Comparison of ENCODE assay signal across 1 cellular context in genomic region chr7:149714081-149714909, GRCh38.
TF ChIP-seq lines count a peak whose summit lies in the region.

No MANE protein-coding gene starts in this region.

TF ChIP-seq in K562, 482 proteins besides CTCF, POLR2A, EP300 and RAD21 (continued from another document and continues in another):
- TF ChIP-seq CEBPZ (IDR thresholded peaks at IDR 0.05; ENCODE audit: borderline replicate concordance, low read depth, low read length) (no peak), NFE2 (IDR thresholded peaks at IDR 0.05; ENCODE audit: low read depth) (no peak), CC2D1A (IDR thresholded peaks at IDR 0.05) (no peak), ZC3H11A (IDR thresholded peaks at IDR 0.05; ENCODE audit: low read depth, low read length) (no peak), ZNF668 (CRISPR knock-in tag; IDR thresholded peaks at IDR 0.05) (no peak), CBX3 (IDR thresholded peaks at IDR 0.05; ENCODE audit: borderline replicate concordance in 1 of 2, low read length in 2 of 2) (peak in 1 of 2 experiments; percentile 64; a peak in 1 of 3 replicates), ZBTB1 (CRISPR knock-in tag; IDR thresholded peaks at IDR 0.05; ENCODE audit: borderline replicate concordance, low read depth) (no peak), SIN3A (IDR thresholded peaks at IDR 0.05; ENCODE audit: borderline replicate concordance in 2 of 2, control insufficient read depth in 1 of 2, low read depth in 2 of 2, low read length in 2 of 2) (no peak; a peak in 1 of 4 replicates), MTA3 (IDR thresholded peaks at IDR 0.05; ENCODE audit: borderline replicate concordance) (no peak; the same call in 1 of the 2 replicates), ZNF263 (CRISPR knock-in tag; IDR thresholded peaks at IDR 0.05; ENCODE audit: borderline replicate concordance) (no peak), CREB3L1 (IDR thresholded peaks at IDR 0.05; ENCODE audit: borderline replicate concordance, low read depth) (no peak), ZNF644 (tag; IDR thresholded peaks at IDR 0.05; ENCODE audit: low read depth) (no peak), RBM39 (optimal IDR thresholded peaks at IDR 0.05; ENCODE audit: low read depth, low read length) (no peak), ZNF696 (CRISPR knock-in tag; conservative IDR thresholded peaks at IDR 0.05) (no peak), ZNF23 (CRISPR knock-in tag; IDR thresholded peaks at IDR 0.05) (no peak), CHD2 (IDR thresholded peaks at IDR 0.05; ENCODE audit: low read depth, low read length) (no peak; the same call in 1 of the 2 replicates), ZNF518B (CRISPR knock-in tag; IDR thresholded peaks at IDR 0.05) (no peak), SMAD1 (IDR thresholded peaks at IDR 0.05; ENCODE audit: low read depth, low read length, partially characterized antibody) (no peak), GTF2F1 (IDR thresholded peaks at IDR 0.05; ENCODE audit: low read depth, low read length) (no peak), SIRT6 (IDR thresholded peaks at IDR 0.05; ENCODE audit: low read depth, low read length) (no peak), FOXM1 (IDR thresholded peaks at IDR 0.05; ENCODE audit: low read depth) (no peak), FOXM1 (CRISPR knock-in tag; IDR thresholded peaks at IDR 0.05; ENCODE audit: low read depth) (no peak; the same call in 1 of the 2 replicates), ZC3H4 (CRISPR knock-in tag; IDR thresholded peaks at IDR 0.05; ENCODE audit: borderline replicate concordance) (no peak), NRF1 (conservative IDR thresholded peaks at IDR 0.05 in 1 of 2, IDR thresholded peaks at IDR 0.05 in 1 of 2) (peak in 1 of 2 experiments; percentile 67), NR4A1 (CRISPR knock-in tag; IDR thresholded peaks at IDR 0.05) (no peak), NR4A1 (tag; IDR thresholded peaks at IDR 0.05) (no peak), SETDB1 (IDR thresholded peaks at IDR 0.05; ENCODE audit: low read length) (no peak), ZNF277 (CRISPR knock-in tag; IDR thresholded peaks at IDR 0.05; ENCODE audit: borderline replicate concordance) (no peak)
- TF ChIP-seq, protein P1, sequence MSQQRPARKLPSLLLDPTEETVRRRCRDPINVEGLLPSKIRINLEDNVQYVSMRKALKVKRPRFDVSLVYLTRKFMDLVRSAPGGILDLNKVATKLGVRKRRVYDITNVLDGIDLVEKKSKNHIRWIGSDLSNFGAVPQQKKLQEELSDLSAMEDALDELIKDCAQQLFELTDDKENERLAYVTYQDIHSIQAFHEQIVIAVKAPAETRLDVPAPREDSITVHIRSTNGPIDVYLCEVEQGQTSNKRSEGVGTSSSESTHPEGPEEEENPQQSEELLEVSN (IDR thresholded peaks at IDR 0.05; ENCODE audit: borderline replicate concordance in 1 of 2, extremely low read depth in 1 of 2, insufficient read depth in 1 of 2, insufficient read length in 1 of 2, low read depth in 1 of 2, low read length in 1 of 2, poor library complexity in 1 of 2, severe bottlenecking in 1 of 2): peak; percentile 39 to 85
- TF ChIP-seq, protein P2, sequence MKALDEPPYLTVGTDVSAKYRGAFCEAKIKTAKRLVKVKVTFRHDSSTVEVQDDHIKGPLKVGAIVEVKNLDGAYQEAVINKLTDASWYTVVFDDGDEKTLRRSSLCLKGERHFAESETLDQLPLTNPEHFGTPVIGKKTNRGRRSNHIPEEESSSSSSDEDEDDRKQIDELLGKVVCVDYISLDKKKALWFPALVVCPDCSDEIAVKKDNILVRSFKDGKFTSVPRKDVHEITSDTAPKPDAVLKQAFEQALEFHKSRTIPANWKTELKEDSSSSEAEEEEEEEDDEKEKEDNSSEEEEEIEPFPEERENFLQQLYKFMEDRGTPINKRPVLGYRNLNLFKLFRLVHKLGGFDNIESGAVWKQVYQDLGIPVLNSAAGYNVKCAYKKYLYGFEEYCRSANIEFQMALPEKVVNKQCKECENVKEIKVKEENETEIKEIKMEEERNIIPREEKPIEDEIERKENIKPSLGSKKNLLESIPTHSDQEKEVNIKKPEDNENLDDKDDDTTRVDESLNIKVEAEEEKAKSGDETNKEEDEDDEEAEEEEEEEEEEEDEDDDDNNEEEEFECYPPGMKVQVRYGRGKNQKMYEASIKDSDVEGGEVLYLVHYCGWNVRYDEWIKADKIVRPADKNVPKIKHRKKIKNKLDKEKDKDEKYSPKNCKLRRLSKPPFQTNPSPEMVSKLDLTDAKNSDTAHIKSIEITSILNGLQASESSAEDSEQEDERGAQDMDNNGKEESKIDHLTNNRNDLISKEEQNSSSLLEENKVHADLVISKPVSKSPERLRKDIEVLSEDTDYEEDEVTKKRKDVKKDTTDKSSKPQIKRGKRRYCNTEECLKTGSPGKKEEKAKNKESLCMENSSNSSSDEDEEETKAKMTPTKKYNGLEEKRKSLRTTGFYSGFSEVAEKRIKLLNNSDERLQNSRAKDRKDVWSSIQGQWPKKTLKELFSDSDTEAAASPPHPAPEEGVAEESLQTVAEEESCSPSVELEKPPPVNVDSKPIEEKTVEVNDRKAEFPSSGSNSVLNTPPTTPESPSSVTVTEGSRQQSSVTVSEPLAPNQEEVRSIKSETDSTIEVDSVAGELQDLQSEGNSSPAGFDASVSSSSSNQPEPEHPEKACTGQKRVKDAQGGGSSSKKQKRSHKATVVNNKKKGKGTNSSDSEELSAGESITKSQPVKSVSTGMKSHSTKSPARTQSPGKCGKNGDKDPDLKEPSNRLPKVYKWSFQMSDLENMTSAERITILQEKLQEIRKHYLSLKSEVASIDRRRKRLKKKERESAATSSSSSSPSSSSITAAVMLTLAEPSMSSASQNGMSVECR (CRISPR knock-in tag; IDR thresholded peaks at IDR 0.05): peak; percentile 30; the same call in 1 of the 2 replicates
- TF ChIP-seq, protein P3, sequence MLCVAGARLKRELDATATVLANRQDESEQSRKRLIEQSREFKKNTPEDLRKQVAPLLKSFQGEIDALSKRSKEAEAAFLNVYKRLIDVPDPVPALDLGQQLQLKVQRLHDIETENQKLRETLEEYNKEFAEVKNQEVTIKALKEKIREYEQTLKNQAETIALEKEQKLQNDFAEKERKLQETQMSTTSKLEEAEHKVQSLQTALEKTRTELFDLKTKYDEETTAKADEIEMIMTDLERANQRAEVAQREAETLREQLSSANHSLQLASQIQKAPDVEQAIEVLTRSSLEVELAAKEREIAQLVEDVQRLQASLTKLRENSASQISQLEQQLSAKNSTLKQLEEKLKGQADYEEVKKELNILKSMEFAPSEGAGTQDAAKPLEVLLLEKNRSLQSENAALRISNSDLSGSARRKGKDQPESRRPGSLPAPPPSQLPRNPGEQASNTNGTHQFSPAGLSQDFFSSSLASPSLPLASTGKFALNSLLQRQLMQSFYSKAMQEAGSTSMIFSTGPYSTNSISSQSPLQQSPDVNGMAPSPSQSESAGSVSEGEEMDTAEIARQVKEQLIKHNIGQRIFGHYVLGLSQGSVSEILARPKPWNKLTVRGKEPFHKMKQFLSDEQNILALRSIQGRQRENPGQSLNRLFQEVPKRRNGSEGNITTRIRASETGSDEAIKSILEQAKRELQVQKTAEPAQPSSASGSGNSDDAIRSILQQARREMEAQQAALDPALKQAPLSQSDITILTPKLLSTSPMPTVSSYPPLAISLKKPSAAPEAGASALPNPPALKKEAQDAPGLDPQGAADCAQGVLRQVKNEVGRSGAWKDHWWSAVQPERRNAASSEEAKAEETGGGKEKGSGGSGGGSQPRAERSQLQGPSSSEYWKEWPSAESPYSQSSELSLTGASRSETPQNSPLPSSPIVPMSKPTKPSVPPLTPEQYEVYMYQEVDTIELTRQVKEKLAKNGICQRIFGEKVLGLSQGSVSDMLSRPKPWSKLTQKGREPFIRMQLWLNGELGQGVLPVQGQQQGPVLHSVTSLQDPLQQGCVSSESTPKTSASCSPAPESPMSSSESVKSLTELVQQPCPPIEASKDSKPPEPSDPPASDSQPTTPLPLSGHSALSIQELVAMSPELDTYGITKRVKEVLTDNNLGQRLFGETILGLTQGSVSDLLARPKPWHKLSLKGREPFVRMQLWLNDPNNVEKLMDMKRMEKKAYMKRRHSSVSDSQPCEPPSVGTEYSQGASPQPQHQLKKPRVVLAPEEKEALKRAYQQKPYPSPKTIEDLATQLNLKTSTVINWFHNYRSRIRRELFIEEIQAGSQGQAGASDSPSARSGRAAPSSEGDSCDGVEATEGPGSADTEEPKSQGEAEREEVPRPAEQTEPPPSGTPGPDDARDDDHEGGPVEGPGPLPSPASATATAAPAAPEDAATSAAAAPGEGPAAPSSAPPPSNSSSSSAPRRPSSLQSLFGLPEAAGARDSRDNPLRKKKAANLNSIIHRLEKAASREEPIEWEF (CRISPR knock-in tag; IDR thresholded peaks at IDR 0.05): no peak
- TF ChIP-seq, protein P4, sequence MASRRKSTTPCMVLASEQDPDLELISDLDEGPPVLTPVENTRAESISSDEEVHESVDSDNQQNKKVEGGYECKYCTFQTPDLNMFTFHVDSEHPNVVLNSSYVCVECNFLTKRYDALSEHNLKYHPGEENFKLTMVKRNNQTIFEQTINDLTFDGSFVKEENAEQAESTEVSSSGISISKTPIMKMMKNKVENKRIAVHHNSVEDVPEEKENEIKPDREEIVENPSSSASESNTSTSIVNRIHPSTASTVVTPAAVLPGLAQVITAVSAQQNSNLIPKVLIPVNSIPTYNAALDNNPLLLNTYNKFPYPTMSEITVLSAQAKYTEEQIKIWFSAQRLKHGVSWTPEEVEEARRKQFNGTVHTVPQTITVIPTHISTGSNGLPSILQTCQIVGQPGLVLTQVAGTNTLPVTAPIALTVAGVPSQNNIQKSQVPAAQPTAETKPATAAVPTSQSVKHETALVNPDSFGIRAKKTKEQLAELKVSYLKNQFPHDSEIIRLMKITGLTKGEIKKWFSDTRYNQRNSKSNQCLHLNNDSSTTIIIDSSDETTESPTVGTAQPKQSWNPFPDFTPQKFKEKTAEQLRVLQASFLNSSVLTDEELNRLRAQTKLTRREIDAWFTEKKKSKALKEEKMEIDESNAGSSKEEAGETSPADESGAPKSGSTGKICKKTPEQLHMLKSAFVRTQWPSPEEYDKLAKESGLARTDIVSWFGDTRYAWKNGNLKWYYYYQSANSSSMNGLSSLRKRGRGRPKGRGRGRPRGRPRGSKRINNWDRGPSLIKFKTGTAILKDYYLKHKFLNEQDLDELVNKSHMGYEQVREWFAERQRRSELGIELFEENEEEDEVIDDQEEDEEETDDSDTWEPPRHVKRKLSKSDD (conservative IDR thresholded peaks at IDR 0.05; ENCODE audit: low read length): no peak
